17 cellular contexts compared by ENCODE assay signal in genomic region chr10:108060246-108060645, GRCh38.
DNase-seq lines count a peak whose midpoint lies in the region; ATAC-seq and TF ChIP-seq lines count a peak whose summit lies in the region.
"Had no signal": no experiment of that assay in that cellular context is flagged by ENCODE, and none has a peak within 500 bp of the region (broad histone marks: within the 10 kb centered on the region; RNA-seq: fewer than 3 reads in every experiment).

No MANE protein-coding gene starts in this region.

- no peaks in the 10 kb centered on the region for H3K4me1 Mint-ChIP-seq in MCF 10A (ENCODE audit: insufficient read depth, unreplicated experiment)
- H3K4me1 Mint-ChIP-seq: CD4-positive, CD25-positive, alpha-beta regulatory T cell; IgD-negative memory B cell had no signal

- no peaks in the 10 kb centered on the region for H4K20me1 ChIP-seq in Karpas-422 (ENCODE audit: insufficient read depth, low read depth, low read length)

- intact Hi-C loops in MCF 10A (cut with micrococcal nuclease) = no loop called here
- intact Hi-C loops in breast epithelium (cut with DNase I; ENCODE audit: low total_unique reads) = no loop called here

- no peaks in the 10 kb centered on the region for H3K36me3 Mint-ChIP-seq in MCF 10A (ENCODE audit: insufficient read depth, unreplicated experiment)
- H3K36me3 Mint-ChIP-seq: CD4-positive, CD25-positive, alpha-beta regulatory T cell; IgD-negative memory B cell had no signal

- no peak overlapping the region for H3K4me2 ChIP-seq in Karpas-422 (ENCODE audit: low read depth, low read length, poor library complexity, severe bottlenecking)
- H3K4me2 ChIP-seq: PC-9 had no signal

- H2AFZ ChIP-seq in Karpas-422 (ENCODE audit: low read length) = no peak overlapping the region
- H2AFZ ChIP-seq: PC-9 had no signal

- TF ChIP-seq CTCF in MCF 10A (IDR thresholded peaks at IDR 0.05; ENCODE audit: unreplicated experiment) = no peak
- no peak for TF ChIP-seq CTCF in breast epithelium (IDR thresholded peaks at IDR 0.05)
- TF ChIP-seq CTCF in RWPE2 (IDR thresholded peaks at IDR 0.05; ENCODE audit: poor library complexity, severe bottlenecking) = no peak
- no peak for TF ChIP-seq CTCF in fibroblast of mammary gland (conservative IDR thresholded peaks at IDR 0.05; ENCODE audit: control insufficient read depth, insufficient read depth, low read depth, low read length)

- peak; percentile 84 for ATAC-seq in RWPE2 (ENCODE audit: low read depth)

- CTCF ChIA-PET in MCF 10A (lab: Yijun Ruan, JAX) = interaction anchor here (0.6 to 1.0 kb wide), 2 partner anchors 12 to 844 kb away, joined by 4 read pairs; no protein-coding TSS in a partner anchor

- H3K9ac ChIP-seq in Karpas-422 (ENCODE audit: low read length) = no peak overlapping the region

- H3K4me1 ChIP-seq in breast epithelium (no peaks in the 10 kb centered on the region), RWPE2 (ENCODE audit: insufficient read depth, poor library complexity, severe bottlenecking) (peaks cover 11% of the 10 kb centered on the region), Karpas-422 (ENCODE audit: low read length) (no peaks in the 10 kb centered on the region)
- H3K4me1 ChIP-seq in effector memory CD4-positive, alpha-beta T cell (ENCODE audit: control insufficient read depth, insufficient read depth, low read length, poor library complexity, severe bottlenecking) = no peaks in the 10 kb centered on the region
- H3K4me1 ChIP-seq: BE2C, SJSA1 had no signal

- POLR2A ChIA-PET in MCF 10A (lab: Yijun Ruan, JAX) = no interaction called here

- H3K79me2 ChIP-seq in Karpas-422 (ENCODE audit: low read length) = no peaks in the 10 kb centered on the region

- H3K9me3 ChIP-seq in breast epithelium (no peaks in the 10 kb centered on the region), RWPE2 (ENCODE audit: severe bottlenecking) (no peaks in the 10 kb centered on the region), Karpas-422 (ENCODE audit: low read length) (peaks cover 14% of the 10 kb centered on the region)
- H3K9me3 ChIP-seq in effector memory CD4-positive, alpha-beta T cell (ENCODE audit: control insufficient read depth, low read length) = no peaks in the 10 kb centered on the region
- H3K9me3 ChIP-seq: BE2C, SJSA1 had no signal

- no peaks in the 10 kb centered on the region for H3K36me3 ChIP-seq in breast epithelium
- no peaks in the 10 kb centered on the region for H3K36me3 ChIP-seq in RWPE2 (ENCODE audit: low read depth)
- no peaks in the 10 kb centered on the region for H3K36me3 ChIP-seq in effector memory CD4-positive, alpha-beta T cell (ENCODE audit: control insufficient read depth, insufficient read depth, low read length)
- H3K36me3 ChIP-seq in Karpas-422 (ENCODE audit: insufficient read depth, low read length) = no peaks in the 10 kb centered on the region
- H3K36me3 ChIP-seq: BE2C, SJSA1 had no signal

- no TSS peak for BruUV-seq in MCF 10A (replicated peaks; lab: Mats Ljungman, UMichigan)

- no peak for TF ChIP-seq POLR2A in breast epithelium (IDR thresholded peaks at IDR 0.05)

- no peaks in the 10 kb centered on the region for H3K9me2 ChIP-seq in Karpas-422 (replicated peaks; ENCODE audit: insufficient read depth, low read length)

- H3K9me3 Mint-ChIP-seq in MCF 10A (ENCODE audit: unreplicated experiment) = peaks cover 9% of the 10 kb centered on the region
- H3K9me3 Mint-ChIP-seq: H9 had no signal

- no peaks in the 10 kb centered on the region for H3K27me3 Mint-ChIP-seq in MCF 10A (ENCODE audit: insufficient read depth, unreplicated experiment)
- H3K27me3 Mint-ChIP-seq: CD4-positive, CD25-positive, alpha-beta regulatory T cell; IgD-negative memory B cell had no signal

- no peak overlapping the region for H3K27ac Mint-ChIP-seq in MCF 10A (ENCODE audit: low read depth, unreplicated experiment)
- H3K27ac Mint-ChIP-seq: CD4-positive, CD25-positive, alpha-beta regulatory T cell; H9; IgD-negative memory B cell had no signal

- no peak overlapping the region for H3K4me3 Mint-ChIP-seq in MCF 10A (ENCODE audit: unreplicated experiment)
- H3K4me3 Mint-ChIP-seq: CD4-positive, CD25-positive, alpha-beta regulatory T cell; H9; IgD-negative memory B cell had no signal

- DNase-seq in MCF 10A (ENCODE audit: unreplicated experiment) (peak; percentile 30), breast epithelium (ENCODE audit: low spot score in 2 of 2) (no peak), RWPE2 (ENCODE audit: low spot score) (no peak), fibroblast of mammary gland (ENCODE audit: low read depth) (peak; percentile 19), NCI-H2029 (lab: John Stamatoyannopoulos, UW) (no peak), NCI-H187 treated with DMSO at 0.1 percent for 48 hours (lab: John Stamatoyannopoulos, UW) (no peak), Karpas-422 (no peak)
- no peak for DNase-seq in effector memory CD4-positive, alpha-beta T cell
- DNase-seq: BE2C; CD4-positive, CD25-positive, alpha-beta regulatory T cell; COR-L47; H9; Kasumi-1; NCI-H1105; PC-9 had no signal

- H3K27me3 ChIP-seq in breast epithelium (no peaks in the 10 kb centered on the region), RWPE2 (ENCODE audit: insufficient read depth, poor library complexity, severe bottlenecking) (no peaks in the 10 kb centered on the region), Karpas-422 (ENCODE audit: low read length) (no peaks in the 10 kb centered on the region)
- no peaks in the 10 kb centered on the region for H3K27me3 ChIP-seq in effector memory CD4-positive, alpha-beta T cell (replicated peaks; ENCODE audit: control insufficient read depth, insufficient read depth, low read length, poor library complexity, severe bottlenecking)
- H3K27me3 ChIP-seq: BE2C, SJSA1 had no signal

- H3K27ac ChIP-seq in breast epithelium = no peak overlapping the region
- H3K27ac ChIP-seq in RWPE2 (ENCODE audit: poor library complexity, severe bottlenecking) = no peak overlapping the region
- no peak overlapping the region for H3K27ac ChIP-seq in effector memory CD4-positive, alpha-beta T cell (ENCODE audit: insufficient read depth, low read length, poor library complexity, severe bottlenecking)
- no peak overlapping the region for H3K27ac ChIP-seq in Karpas-422 (ENCODE audit: low read length)
- H3K27ac ChIP-seq: PC-9, SJSA1 had no signal

- H3K4me3 ChIP-seq in breast epithelium = no peak overlapping the region
- no peak overlapping the region for H3K4me3 ChIP-seq in RWPE2 (ENCODE audit: severe bottlenecking)
- H3K4me3 ChIP-seq in fibroblast of mammary gland (ENCODE audit: control insufficient read depth, low read depth, low read length) = no peak overlapping the region
- no peak overlapping the region for H3K4me3 ChIP-seq in effector memory CD4-positive, alpha-beta T cell (ENCODE audit: insufficient read depth, low read depth, low read length, poor library complexity, severe bottlenecking)
- H3K4me3 ChIP-seq in Karpas-422 (ENCODE audit: low read length) = no peak overlapping the region
- H3K4me3 ChIP-seq: PC-9, SJSA1 had no signal

Comparison
In these comparisons a context has a peak if more than half of its experiments do, and no peak if none do; other contexts are left out.
1. DNase-seq: peak in MCF 10A (single experiment) and fibroblast of mammary gland (single experiment); none in breast epithelium (0 of 2), RWPE2 (single experiment), NCI-H2029 (single experiment), effector memory CD4-positive, alpha-beta T cell (0 of 3), NCI-H187 treated with DMSO at 0.1 percent for 48 hours (single experiment) and Karpas-422 (single experiment).